In the genomic region with DNA sequence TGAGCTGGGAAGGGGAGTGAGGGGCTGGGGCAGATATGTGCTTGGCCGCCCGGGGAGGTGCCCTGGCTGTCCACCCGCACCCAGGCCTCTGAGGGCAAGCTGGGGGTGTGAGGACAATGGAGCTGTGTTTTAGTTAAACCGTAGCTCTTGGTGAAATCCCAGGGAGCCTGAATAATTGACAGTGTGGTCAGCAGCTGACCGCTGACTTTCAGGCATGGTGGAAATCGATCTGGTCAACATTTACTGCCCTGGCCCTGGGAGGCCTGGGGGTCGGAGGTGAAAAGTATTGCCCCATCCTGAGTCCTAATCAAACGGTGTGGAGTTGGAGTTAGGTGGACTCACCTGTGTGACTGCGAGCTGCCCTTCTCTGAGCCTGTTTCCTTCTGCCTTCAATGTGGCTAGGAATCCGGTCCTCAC, we compare ENCODE assay signal across 1 cellular context.
A peak's percentile ranks its signal among the peaks of the same experiment; 100 is the strongest.
TF ChIP-seq lines count a peak whose summit lies in the region.

No MANE protein-coding gene starts in this region.

TF ChIP-seq in HepG2, 621 proteins besides CTCF, POLR2A, EP300 and RAD21 (continued from another document and continues in another):
- no peak for TF ChIP-seq ZNF30 (CRISPR knock-in tag; IDR thresholded peaks at IDR 0.05)
- no peak for TF ChIP-seq TP53 (CRISPR knock-in tag; conservative IDR thresholded peaks at IDR 0.05)
- TF ChIP-seq, protein P1, sequence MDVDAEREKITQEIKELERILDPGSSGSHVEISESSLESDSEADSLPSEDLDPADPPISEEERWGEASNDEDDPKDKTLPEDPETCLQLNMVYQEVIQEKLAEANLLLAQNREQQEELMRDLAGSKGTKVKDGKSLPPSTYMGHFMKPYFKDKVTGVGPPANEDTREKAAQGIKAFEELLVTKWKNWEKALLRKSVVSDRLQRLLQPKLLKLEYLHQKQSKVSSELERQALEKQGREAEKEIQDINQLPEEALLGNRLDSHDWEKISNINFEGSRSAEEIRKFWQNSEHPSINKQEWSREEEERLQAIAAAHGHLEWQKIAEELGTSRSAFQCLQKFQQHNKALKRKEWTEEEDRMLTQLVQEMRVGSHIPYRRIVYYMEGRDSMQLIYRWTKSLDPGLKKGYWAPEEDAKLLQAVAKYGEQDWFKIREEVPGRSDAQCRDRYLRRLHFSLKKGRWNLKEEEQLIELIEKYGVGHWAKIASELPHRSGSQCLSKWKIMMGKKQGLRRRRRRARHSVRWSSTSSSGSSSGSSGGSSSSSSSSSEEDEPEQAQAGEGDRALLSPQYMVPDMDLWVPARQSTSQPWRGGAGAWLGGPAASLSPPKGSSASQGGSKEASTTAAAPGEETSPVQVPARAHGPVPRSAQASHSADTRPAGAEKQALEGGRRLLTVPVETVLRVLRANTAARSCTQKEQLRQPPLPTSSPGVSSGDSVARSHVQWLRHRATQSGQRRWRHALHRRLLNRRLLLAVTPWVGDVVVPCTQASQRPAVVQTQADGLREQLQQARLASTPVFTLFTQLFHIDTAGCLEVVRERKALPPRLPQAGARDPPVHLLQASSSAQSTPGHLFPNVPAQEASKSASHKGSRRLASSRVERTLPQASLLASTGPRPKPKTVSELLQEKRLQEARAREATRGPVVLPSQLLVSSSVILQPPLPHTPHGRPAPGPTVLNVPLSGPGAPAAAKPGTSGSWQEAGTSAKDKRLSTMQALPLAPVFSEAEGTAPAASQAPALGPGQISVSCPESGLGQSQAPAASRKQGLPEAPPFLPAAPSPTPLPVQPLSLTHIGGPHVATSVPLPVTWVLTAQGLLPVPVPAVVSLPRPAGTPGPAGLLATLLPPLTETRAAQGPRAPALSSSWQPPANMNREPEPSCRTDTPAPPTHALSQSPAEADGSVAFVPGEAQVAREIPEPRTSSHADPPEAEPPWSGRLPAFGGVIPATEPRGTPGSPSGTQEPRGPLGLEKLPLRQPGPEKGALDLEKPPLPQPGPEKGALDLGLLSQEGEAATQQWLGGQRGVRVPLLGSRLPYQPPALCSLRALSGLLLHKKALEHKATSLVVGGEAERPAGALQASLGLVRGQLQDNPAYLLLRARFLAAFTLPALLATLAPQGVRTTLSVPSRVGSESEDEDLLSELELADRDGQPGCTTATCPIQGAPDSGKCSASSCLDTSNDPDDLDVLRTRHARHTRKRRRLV (CRISPR knock-in tag; IDR thresholded peaks at IDR 0.05), result no peak
- no peak for TF ChIP-seq ZNF234 (CRISPR knock-in tag; conservative IDR thresholded peaks at IDR 0.05)
- TF ChIP-seq RELA (CRISPR knock-in tag; IDR thresholded peaks at IDR 0.05), result no peak
- no peak for TF ChIP-seq ZNF207 (IDR thresholded peaks at IDR 0.05; ENCODE audit: borderline replicate concordance)
- TF ChIP-seq ZNF672 (CRISPR knock-in tag; IDR thresholded peaks at IDR 0.05), result no peak
- TF ChIP-seq, protein P2, sequence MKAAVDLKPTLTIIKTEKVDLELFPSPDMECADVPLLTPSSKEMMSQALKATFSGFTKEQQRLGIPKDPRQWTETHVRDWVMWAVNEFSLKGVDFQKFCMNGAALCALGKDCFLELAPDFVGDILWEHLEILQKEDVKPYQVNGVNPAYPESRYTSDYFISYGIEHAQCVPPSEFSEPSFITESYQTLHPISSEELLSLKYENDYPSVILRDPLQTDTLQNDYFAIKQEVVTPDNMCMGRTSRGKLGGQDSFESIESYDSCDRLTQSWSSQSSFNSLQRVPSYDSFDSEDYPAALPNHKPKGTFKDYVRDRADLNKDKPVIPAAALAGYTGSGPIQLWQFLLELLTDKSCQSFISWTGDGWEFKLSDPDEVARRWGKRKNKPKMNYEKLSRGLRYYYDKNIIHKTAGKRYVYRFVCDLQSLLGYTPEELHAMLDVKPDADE (CRISPR knock-in tag; IDR thresholded peaks at IDR 0.05), result no peak
- no peak for TF ChIP-seq ZNF570 (CRISPR knock-in tag; IDR thresholded peaks at IDR 0.05; ENCODE audit: borderline replicate concordance)
- no peak for TF ChIP-seq PRPF4 (IDR thresholded peaks at IDR 0.05; ENCODE audit: low read depth, low read length, poor library complexity, severe bottlenecking)
- TF ChIP-seq, protein P3, sequence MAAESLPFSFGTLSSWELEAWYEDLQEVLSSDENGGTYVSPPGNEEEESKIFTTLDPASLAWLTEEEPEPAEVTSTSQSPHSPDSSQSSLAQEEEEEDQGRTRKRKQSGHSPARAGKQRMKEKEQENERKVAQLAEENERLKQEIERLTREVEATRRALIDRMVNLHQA (CRISPR knock-in tag; IDR thresholded peaks at IDR 0.05), result no peak
- TF ChIP-seq SMAD3 (CRISPR knock-in tag; IDR thresholded peaks at IDR 0.05), result peak; percentile 69; the same call in 1 of the 2 replicates
- TF ChIP-seq ZNF468 (CRISPR knock-in tag; IDR thresholded peaks at IDR 0.05), result no peak
- TF ChIP-seq, protein P4, sequence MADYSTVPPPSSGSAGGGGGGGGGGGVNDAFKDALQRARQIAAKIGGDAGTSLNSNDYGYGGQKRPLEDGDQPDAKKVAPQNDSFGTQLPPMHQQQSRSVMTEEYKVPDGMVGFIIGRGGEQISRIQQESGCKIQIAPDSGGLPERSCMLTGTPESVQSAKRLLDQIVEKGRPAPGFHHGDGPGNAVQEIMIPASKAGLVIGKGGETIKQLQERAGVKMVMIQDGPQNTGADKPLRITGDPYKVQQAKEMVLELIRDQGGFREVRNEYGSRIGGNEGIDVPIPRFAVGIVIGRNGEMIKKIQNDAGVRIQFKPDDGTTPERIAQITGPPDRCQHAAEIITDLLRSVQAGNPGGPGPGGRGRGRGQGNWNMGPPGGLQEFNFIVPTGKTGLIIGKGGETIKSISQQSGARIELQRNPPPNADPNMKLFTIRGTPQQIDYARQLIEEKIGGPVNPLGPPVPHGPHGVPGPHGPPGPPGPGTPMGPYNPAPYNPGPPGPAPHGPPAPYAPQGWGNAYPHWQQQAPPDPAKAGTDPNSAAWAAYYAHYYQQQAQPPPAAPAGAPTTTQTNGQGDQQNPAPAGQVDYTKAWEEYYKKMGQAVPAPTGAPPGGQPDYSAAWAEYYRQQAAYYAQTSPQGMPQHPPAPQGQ (CRISPR knock-in tag; IDR thresholded peaks at IDR 0.05; ENCODE audit: borderline replicate concordance), result no peak
- TF ChIP-seq ZNF776 (CRISPR knock-in tag; IDR thresholded peaks at IDR 0.05), result no peak
- peak; percentile 49; the same call in 1 of the 2 replicates for TF ChIP-seq ETV5 (CRISPR knock-in tag; IDR thresholded peaks at IDR 0.05; ENCODE audit: borderline replicate concordance)
- TF ChIP-seq CREM (IDR thresholded peaks at IDR 0.05), result peak; percentile 55; the same call in 1 of the 2 replicates
- TF ChIP-seq CREM (CRISPR knock-in tag; IDR thresholded peaks at IDR 0.05), result no peak
- TF ChIP-seq CHD4 (IDR thresholded peaks at IDR 0.05; ENCODE audit: borderline replicate concordance, low read length), result no peak
- 0 out of 2 replicates have a peak, but pooled peaks have one; percentile 45 for TF ChIP-seq TRIM24 (CRISPR knock-in tag; IDR thresholded peaks at IDR 0.05)
- TF ChIP-seq CREB1 (IDR thresholded peaks at IDR 0.05), result no peak
- peak; percentile 72 for TF ChIP-seq CREB1 (CRISPR knock-in tag; IDR thresholded peaks at IDR 0.05)
- TF ChIP-seq, protein P5, sequence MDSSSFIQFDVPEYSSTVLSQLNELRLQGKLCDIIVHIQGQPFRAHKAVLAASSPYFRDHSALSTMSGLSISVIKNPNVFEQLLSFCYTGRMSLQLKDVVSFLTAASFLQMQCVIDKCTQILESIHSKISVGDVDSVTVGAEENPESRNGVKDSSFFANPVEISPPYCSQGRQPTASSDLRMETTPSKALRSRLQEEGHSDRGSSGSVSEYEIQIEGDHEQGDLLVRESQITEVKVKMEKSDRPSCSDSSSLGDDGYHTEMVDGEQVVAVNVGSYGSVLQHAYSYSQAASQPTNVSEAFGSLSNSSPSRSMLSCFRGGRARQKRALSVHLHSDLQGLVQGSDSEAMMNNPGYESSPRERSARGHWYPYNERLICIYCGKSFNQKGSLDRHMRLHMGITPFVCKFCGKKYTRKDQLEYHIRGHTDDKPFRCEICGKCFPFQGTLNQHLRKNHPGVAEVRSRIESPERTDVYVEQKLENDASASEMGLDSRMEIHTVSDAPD (CRISPR knock-in tag; IDR thresholded peaks at IDR 0.05), result peak; percentile 72
- TF ChIP-seq KDM4B (CRISPR knock-in tag; IDR thresholded peaks at IDR 0.05), result no peak
- no peak for TF ChIP-seq RORA (CRISPR knock-in tag; IDR thresholded peaks at IDR 0.05)
- peak; percentile 95 for TF ChIP-seq NR2C2 (CRISPR knock-in tag; IDR thresholded peaks at IDR 0.05; ENCODE audit: borderline replicate concordance)
- TF ChIP-seq STAG1 (CRISPR knock-in tag; IDR thresholded peaks at IDR 0.05), result no peak
- no peak for TF ChIP-seq ZNF383 (CRISPR knock-in tag; IDR thresholded peaks at IDR 0.05; ENCODE audit: borderline replicate concordance)
- no peak for TF ChIP-seq SMARCE1 (IDR thresholded peaks at IDR 0.05; ENCODE audit: borderline replicate concordance)
- TF ChIP-seq, protein P6, sequence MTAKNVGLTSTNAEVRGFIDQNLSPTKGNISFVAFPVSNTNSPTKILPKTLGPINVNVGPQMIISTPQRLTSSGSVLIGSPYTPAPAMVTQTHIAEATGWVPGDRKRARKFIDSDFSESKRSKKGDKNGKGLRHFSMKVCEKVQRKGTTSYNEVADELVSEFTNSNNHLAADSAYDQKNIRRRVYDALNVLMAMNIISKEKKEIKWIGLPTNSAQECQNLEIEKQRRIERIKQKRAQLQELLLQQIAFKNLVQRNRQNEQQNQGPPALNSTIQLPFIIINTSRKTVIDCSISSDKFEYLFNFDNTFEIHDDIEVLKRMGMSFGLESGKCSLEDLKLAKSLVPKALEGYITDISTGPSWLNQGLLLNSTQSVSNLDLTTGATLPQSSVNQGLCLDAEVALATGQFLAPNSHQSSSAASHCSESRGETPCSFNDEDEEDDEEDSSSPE (CRISPR knock-in tag; IDR thresholded peaks at IDR 0.05), result no peak
- 0 out of 2 replicates have a peak, but pooled peaks have one; percentile 59 for TF ChIP-seq ZFP1 (CRISPR knock-in tag; IDR thresholded peaks at IDR 0.05)
- no peak for TF ChIP-seq RARG (CRISPR knock-in tag; IDR thresholded peaks at IDR 0.05; ENCODE audit: low read depth)
- no peak for TF ChIP-seq ATF7-NPFF (CRISPR knock-in tag; IDR thresholded peaks at IDR 0.05; ENCODE audit: low read depth)
- peak; percentile 34; the same call in 1 of the 2 replicates for TF ChIP-seq ARHGAP35 (CRISPR knock-in tag; IDR thresholded peaks at IDR 0.05; ENCODE audit: borderline replicate concordance)
- TF ChIP-seq ZFP62 (CRISPR knock-in tag; IDR thresholded peaks at IDR 0.05), result no peak
- no peak for TF ChIP-seq ZNF850 (CRISPR knock-in tag; conservative IDR thresholded peaks at IDR 0.05)
- TF ChIP-seq NRL (CRISPR knock-in tag; IDR thresholded peaks at IDR 0.05; ENCODE audit: borderline replicate concordance), result no peak
- no peak for TF ChIP-seq ZNF562 (CRISPR knock-in tag; IDR thresholded peaks at IDR 0.05; ENCODE audit: borderline replicate concordance)
- no peak for TF ChIP-seq ZNF550 (CRISPR knock-in tag; IDR thresholded peaks at IDR 0.05; ENCODE audit: borderline replicate concordance)
- TF ChIP-seq ZFP90 (CRISPR knock-in tag; IDR thresholded peaks at IDR 0.05; ENCODE audit: borderline replicate concordance), result 0 out of 2 replicates have a peak, but pooled peaks have one; percentile 43
- no peak for TF ChIP-seq ZBTB20 (CRISPR knock-in tag; IDR thresholded peaks at IDR 0.05; ENCODE audit: borderline replicate concordance, low read depth)
- TF ChIP-seq, protein P7, sequence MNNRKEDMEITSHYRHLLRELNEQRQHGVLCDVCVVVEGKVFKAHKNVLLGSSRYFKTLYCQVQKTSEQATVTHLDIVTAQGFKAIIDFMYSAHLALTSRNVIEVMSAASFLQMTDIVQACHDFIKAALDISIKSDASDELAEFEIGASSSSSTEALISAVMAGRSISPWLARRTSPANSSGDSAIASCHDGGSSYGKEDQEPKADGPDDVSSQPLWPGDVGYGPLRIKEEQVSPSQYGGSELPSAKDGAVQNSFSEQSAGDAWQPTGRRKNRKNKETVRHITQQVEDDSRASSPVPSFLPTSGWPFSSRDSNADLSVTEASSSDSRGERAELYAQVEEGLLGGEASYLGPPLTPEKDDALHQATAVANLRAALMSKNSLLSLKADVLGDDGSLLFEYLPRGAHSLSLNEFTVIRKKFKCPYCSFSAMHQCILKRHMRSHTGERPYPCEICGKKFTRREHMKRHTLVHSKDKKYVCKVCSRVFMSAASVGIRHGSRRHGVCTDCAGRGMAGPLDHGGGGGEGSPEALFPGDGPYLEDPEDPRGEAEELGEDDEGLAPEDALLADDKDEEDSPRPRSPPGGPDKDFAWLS (CRISPR knock-in tag; IDR thresholded peaks at IDR 0.05; ENCODE audit: borderline replicate concordance), result no peak
- no peak for TF ChIP-seq KAT7 (CRISPR knock-in tag; IDR thresholded peaks at IDR 0.05; ENCODE audit: borderline replicate concordance)
- no peak for TF ChIP-seq ZNF749 (CRISPR knock-in tag; IDR thresholded peaks at IDR 0.05; ENCODE audit: borderline replicate concordance)
- no peak for TF ChIP-seq ELF1 (CRISPR knock-in tag; IDR thresholded peaks at IDR 0.05)
- TF ChIP-seq ESRRA (CRISPR knock-in tag; IDR thresholded peaks at IDR 0.05; ENCODE audit: low read depth), result peak; percentile 68; the same call in 1 of the 2 replicates
- no peak for TF ChIP-seq ZNF484 (CRISPR knock-in tag; IDR thresholded peaks at IDR 0.05; ENCODE audit: borderline replicate concordance, low read depth)
- no peak for TF ChIP-seq ZBTB3 (CRISPR knock-in tag; IDR thresholded peaks at IDR 0.05; ENCODE audit: borderline replicate concordance, low read depth)
- TF ChIP-seq ZNF543 (CRISPR knock-in tag; IDR thresholded peaks at IDR 0.05), result no peak
